8 cellular contexts compared by ENCODE assay signal in genomic region chr17:5419356-5419958, GRCh38. TPM values are rescaled to one million over a fixed set of nuclear protein-coding genes. Genes with fewer than 3 reads are reported as not detected.
DNase-seq lines count a peak whose midpoint lies in the region; ATAC-seq and TF ChIP-seq lines count a peak whose summit lies in the region.

Gene NUP88, minus strand, starts transcription at chr17:5419662. Its CDS starts 12 bp downstream, at chr17:5419650.

- H3K79me2 ChIP-seq in PC-9 (ENCODE audit: low read depth), result peaks cover 67% of the 10 kb centered on the region

- H4K20me1 ChIP-seq in PC-9 (ENCODE audit: insufficient read depth), result no peaks in the 10 kb centered on the region

- peak within 1 kb of the TSS; percentile 99 for H3K27ac ChIP-seq in PC-9
- H3K27ac ChIP-seq in mucosa of rectum (ENCODE audit: low read depth in 2 of 2, low read length in 2 of 2), result peak within 1 kb of the TSS; percentile 96 to 97

- H3K9me3 ChIP-seq in PC-9 (ENCODE audit: insufficient read depth, low read depth) (no peaks in the 10 kb centered on the region), mucosa of rectum (ENCODE audit: control insufficient read depth in 2 of 2, low read length in 2 of 2) (no peaks in the 10 kb centered on the region)

- H3K36me3 ChIP-seq in PC-9 (ENCODE audit: low read depth) (peaks cover 53% of the 10 kb centered on the region), mucosa of rectum (ENCODE audit: control insufficient read depth in 2 of 2, insufficient read depth in 2 of 2, low read length in 2 of 2) (peaks cover 31 to 38% of the 10 kb centered on the region in 2 donors)

- ATAC-seq in GM21619 (IDR thresholded peaks at IDR 0.05; ENCODE audit: unreplicated experiment), result peak; percentile 79

- POLR2A ChIA-PET in PC-9 (lab: Charles Lee; ENCODE audit: unreplicated experiment), result interaction anchor here (0.5 to 0.7 kb wide), 3 partner anchors 22 to 136 kb away, joined by 3 to 4 read pairs (median 3); no protein-coding TSS in a partner anchor

- H3K9me2 ChIP-seq in PC-9 (ENCODE audit: insufficient read depth), result no peaks in the 10 kb centered on the region

- peaks cover 52% of the 10 kb centered on the region for H3K4me1 ChIP-seq in PC-9 (replicated peaks; ENCODE audit: insufficient read depth)
- peaks cover 21 to 28% of the 10 kb centered on the region in 2 donors for H3K4me1 ChIP-seq in mucosa of rectum (ENCODE audit: control insufficient read depth in 2 of 2, insufficient read depth in 2 of 2, low read length in 2 of 2)

- CTCF ChIA-PET in PC-9 (lab: Charles Lee), result interaction anchor here (0.9 to 1.1 kb wide), 2 partner anchors 20 to 469 kb away, joined by 3 to 9 read pairs; partner anchors contain the start of gene C1QBP

- H3K4me2 ChIP-seq in PC-9, result peak within 1 kb of the TSS; percentile 100

- intact Hi-C loops in PC-9 (cut with micrococcal nuclease; ENCODE audit: unreplicated experiment), result loop anchor here (10.0 kb wide), 1 partner anchor 175 kb away; no protein-coding TSS in a partner anchor

- TF ChIP-seq CTCF in PC-9 (conservative IDR thresholded peaks at IDR 0.05) (no peak), epithelial cell of proximal tubule (conservative IDR thresholded peaks at IDR 0.05; ENCODE audit: low read depth, low read length) (no peak)

- H3K27me3 ChIP-seq in PC-9 (ENCODE audit: insufficient read depth, low read depth) (no peaks in the 10 kb centered on the region), mucosa of rectum (ENCODE audit: control insufficient read depth in 2 of 2, insufficient read depth in 2 of 2, low read length in 2 of 2) (no peaks in the 10 kb centered on the region)

- H3K9ac ChIP-seq in mucosa of rectum (ENCODE audit: low read depth in 1 of 2, low read length in 2 of 2), result peak within 1 kb of the TSS; percentile 95 to 98

- H3K4me3 ChIP-seq in Jurkat, Clone E6-1 (ENCODE audit: low read length), result peak within 1 kb of the TSS; percentile 90
- H3K4me3 ChIP-seq in PC-9 (peak within 1 kb of the TSS; percentile 98), epithelial cell of proximal tubule (ENCODE audit: low read depth, low read length) (peak within 1 kb of the TSS; percentile 99), mucosa of rectum (ENCODE audit: low read length in 2 of 2) (peak within 1 kb of the TSS; percentile 92 to 93)

- DNase-seq in DMS153 (lab: John Stamatoyannopoulos, UW), result peak; percentile 83
- DNase-seq in Jurkat, Clone E6-1 (ENCODE audit: low read depth, low spot score), result peak; percentile 97
- peak; percentile 91 to 96 for DNase-seq in PC-9
- DNase-seq in activated T-cell treated with anti-CD3 and anti-CD28 coated beads, Interleukin-2, amount 50 U/mL, for 1 hour, result peak; percentile 91
- DNase-seq in epithelial cell of proximal tubule (ENCODE audit: low read depth), result peak; percentile 74
- peak; percentile 96 for DNase-seq in stimulated activated CD8-positive, alpha-beta memory T cell treated with anti-CD3 and anti-CD28 coated beads, Interleukin-4, amount 100 ng/mL, for 48 hours

- H3F3A ChIP-seq in PC-9 (ENCODE audit: insufficient read depth, low read depth), result peaks cover 57% of the 10 kb centered on the region

- peak within 1 kb of the TSS; percentile 87 for H2AFZ ChIP-seq in PC-9

- BruUV-seq in PC-9 (replicated peaks; lab: Mats Ljungman, UMichigan), result TSS peak; percentile 54

RNA-seq across cellular contexts. Expression of gene NUP88, which starts in this region (rescaled TPM):
- polyA plus RNA-seq in Jurkat, Clone E6-1 (2012; ENCODE audit: insufficient read depth, insufficient read length), result 165 TPM
- 88.6 and 93.1 TPM in 2 replicates for total RNA-seq in PC-9 (2021)
- total RNA-seq in epithelial cell of proximal tubule, result 108 and 166 TPM in 2 replicates

Comparison
In these comparisons a context has a peak if more than half of its experiments do, and no peak if none do; other contexts are left out.
1. Peak in every context shown above with its lines: DNase-seq, ATAC-seq, H3K4me3 ChIP-seq and H3K27ac ChIP-seq.